In genomic region chr6:158818008-158818579, GRCh38 we compare ENCODE assay signal across 8 cellular contexts. TPM values are rescaled to one million over a fixed set of nuclear protein-coding genes. Genes with fewer than 3 reads are reported as not detected.
A peak's percentile ranks its signal among the peaks of the same experiment; 100 is the strongest.
DNase-seq lines count a peak whose midpoint lies in the region; ATAC-seq and TF ChIP-seq lines count a peak whose summit lies in the region.

No MANE protein-coding gene starts in this region.

- peak overlapping the region; percentile 69 to 95 (median 91) for H3K27ac ChIP-seq in BLaER1 treated with 17β-estradiol and CSF1 and Interleukin-3, amounts not matched to agents 10 nM and 100 nM
- H3K27ac ChIP-seq in HL-60 (replicated peaks) (peak overlapping the region; percentile 87), Peyer's patch (peak overlapping the region; percentile 99 to 100 (median 99)), stomach smooth muscle (ENCODE audit: low read length) (peak overlapping the region; percentile 60)

- H3K9me3 ChIP-seq in BLaER1 treated with 17β-estradiol and CSF1 and Interleukin-3, amounts not matched to agents 10 nM and 100 nM (replicated peaks in 1 of 11) = peaks cover 0 to 9% (median 5%) of the 10 kb centered on the region in 11 experiments; a peak in 5 of 22 replicates
- H3K9me3 ChIP-seq in Peyer's patch = no peaks in the 10 kb centered on the region
- no peaks in the 10 kb centered on the region for H3K9me3 ChIP-seq in stomach smooth muscle (ENCODE audit: control insufficient read depth in 2 of 2, low read length in 2 of 2)

- H3K4me1 Mint-ChIP-seq in activated T-helper 17 cell treated with anti-CD3 and anti-CD28 coated beads, Interleukin-2, amount 50 U/mL, for 72 hours = peaks cover 41% of the 10 kb centered on the region
- peaks cover 46% of the 10 kb centered on the region for H3K4me1 Mint-ChIP-seq in nephron progenitor cell

- H3K9me3 Mint-ChIP-seq in activated T-helper 17 cell treated with anti-CD3 and anti-CD28 coated beads, Interleukin-2, amount 50 U/mL, for 72 hours = peaks cover 3% of the 10 kb centered on the region
- H3K9me3 Mint-ChIP-seq in nephron progenitor cell = peaks cover 6% of the 10 kb centered on the region

- peak overlapping the region; percentile 72 to 92 (median 88) for H3K4me3 ChIP-seq in BLaER1 treated with 17β-estradiol and CSF1 and Interleukin-3, amounts not matched to agents 10 nM and 100 nM
- H3K4me3 ChIP-seq in HL-60 (replicated peaks; ENCODE audit: insufficient read depth, low read length) (peak overlapping the region; percentile 90), Peyer's patch (peak overlapping the region; percentile 75 to 96 (median 86)), stomach smooth muscle (ENCODE audit: low read length in 2 of 2) (peak overlapping the region; percentile 83 to 86)

- no peak for TF ChIP-seq CTCF in HL-60 (IDR thresholded peaks at IDR 0.05; ENCODE audit: insufficient read depth, low read length)
- no peak for TF ChIP-seq CTCF in Peyer's patch (IDR thresholded peaks at IDR 0.05)
- no peak for TF ChIP-seq CTCF in nephron progenitor cell (IDR thresholded peaks at IDR 0.05)

- H3K9ac ChIP-seq in BLaER1 treated with 17β-estradiol and CSF1 and Interleukin-3, amounts not matched to agents 10 nM and 100 nM = peak overlapping the region; percentile 89 to 97 (median 93)
- H3K9ac ChIP-seq in stomach smooth muscle (ENCODE audit: low read length in 2 of 2) = peak overlapping the region; percentile 84 to 88

- H3K27me3 ChIP-seq in BLaER1 treated with 17β-estradiol and CSF1 and Interleukin-3, amounts not matched to agents 10 nM and 100 nM = no peaks in the 10 kb centered on the region
- H3K27me3 ChIP-seq in HL-60 (ENCODE audit: insufficient read depth, poor library complexity, severe bottlenecking) = no peaks in the 10 kb centered on the region
- H3K27me3 ChIP-seq in Peyer's patch = no peaks in the 10 kb centered on the region
- H3K27me3 ChIP-seq in stomach smooth muscle (ENCODE audit: control insufficient read depth in 1 of 2, insufficient read depth in 2 of 2, low read length in 2 of 2) = no peaks in the 10 kb centered on the region

- peak overlapping the region; percentile 96 for H3K27ac Mint-ChIP-seq in activated T-helper 17 cell treated with anti-CD3 and anti-CD28 coated beads, Interleukin-2, amount 50 U/mL, for 72 hours
- no peak overlapping the region for H3K27ac Mint-ChIP-seq in nephron progenitor cell

- H3K36me3 Mint-ChIP-seq in activated T-helper 17 cell treated with anti-CD3 and anti-CD28 coated beads, Interleukin-2, amount 50 U/mL, for 72 hours (ENCODE audit: low read depth) = peaks cover 51% of the 10 kb centered on the region
- H3K36me3 Mint-ChIP-seq in nephron progenitor cell (ENCODE audit: low read depth) = peaks cover 11% of the 10 kb centered on the region

- H3K27me3 Mint-ChIP-seq in activated T-helper 17 cell treated with anti-CD3 and anti-CD28 coated beads, Interleukin-2, amount 50 U/mL, for 72 hours = no peaks in the 10 kb centered on the region
- H3K27me3 Mint-ChIP-seq in nephron progenitor cell (ENCODE audit: low read depth, poor library complexity) = peaks cover 24% of the 10 kb centered on the region

- peak; percentile 98 to 99 for TF ChIP-seq POLR2A in Peyer's patch (IDR thresholded peaks at IDR 0.05)

- H3K4me1 ChIP-seq in BLaER1 treated with 17β-estradiol and CSF1 and Interleukin-3, amounts not matched to agents 10 nM and 100 nM = peaks cover 38 to 50% (median 44%) of the 10 kb centered on the region in 10 experiments
- H3K4me1 ChIP-seq in Peyer's patch (peaks cover 0 to 36% (median 12%) of the 10 kb centered on the region in 4 donors), stomach smooth muscle (ENCODE audit: control insufficient read depth, insufficient read depth, low read length) (peaks cover 15% of the 10 kb centered on the region)

- H3K4me2 ChIP-seq in BLaER1 treated with 17β-estradiol and CSF1 and Interleukin-3, amounts not matched to agents 10 nM and 100 nM = peak overlapping the region; percentile 79 to 97 (median 93)

- H4K20me1 ChIP-seq in BLaER1 treated with 17β-estradiol and CSF1 and Interleukin-3, amounts not matched to agents 10 nM and 100 nM = peaks cover 39 to 49% (median 49%) of the 10 kb centered on the region in 11 experiments; a peak in 21 of 22 replicates

- peak; percentile 44 for ATAC-seq in GM19324 (IDR thresholded peaks at IDR 0.05; ENCODE audit: low FRiP score, unreplicated experiment)
- peak; percentile 69 for ATAC-seq in activated T-helper 17 cell treated with anti-CD3 and anti-CD28 coated beads, Interleukin-2, amount 50 U/mL, for 72 hours (replicated peaks)

- peaks cover 0 to 47% (median 36%) of the 10 kb centered on the region in 11 experiments; a peak in 20 of 22 replicates for H3K36me3 ChIP-seq in BLaER1 treated with 17β-estradiol and CSF1 and Interleukin-3, amounts not matched to agents 10 nM and 100 nM
- H3K36me3 ChIP-seq in Peyer's patch (peaks cover 0 to 18% (median 0%) of the 10 kb centered on the region in 3 donors), stomach smooth muscle (ENCODE audit: control insufficient read depth in 2 of 2, insufficient read depth in 2 of 2, low read length in 2 of 2) (peaks cover 0 to 2% of the 10 kb centered on the region in 2 donors)

- peak overlapping the region; percentile 89 for H3K4me3 Mint-ChIP-seq in activated T-helper 17 cell treated with anti-CD3 and anti-CD28 coated beads, Interleukin-2, amount 50 U/mL, for 72 hours
- peak overlapping the region; percentile 97 for H3K4me3 Mint-ChIP-seq in nephron progenitor cell

- peak in 1 of 2 experiments; percentile 68 for DNase-seq in HL-60 (ENCODE audit: low read depth in 1 of 2, low spot score in 1 of 2)
- peak; percentile 84 to 94 (median 92) for DNase-seq in Peyer's patch
- DNase-seq in fibroblast of peridontal ligament (ENCODE audit: extremely low read depth) = peak; percentile 59
- DNase-seq in nephron progenitor cell = peak; percentile 83

RNA-seq across cellular contexts. Expression of gene EZR, which starts 1.1 kb away (rescaled TPM):
- 100 to 1,000 TPM; 201 to 515 (median 470) TPM for total RNA-seq in Peyer's patch
- total RNA-seq in activated T-helper 17 cell treated with anti-CD3 and anti-CD28 coated beads, Interleukin-2, amount 50 U/mL, for 72 hours = 100 to 1,000 TPM; 159 to 212 TPM
